Comparison of ENCODE assay signal across 8 cellular contexts in genomic region chr6:44237021-44237812, GRCh38. TPM values are rescaled to one million over a fixed set of nuclear protein-coding genes. Genes with fewer than 3 reads are reported as not detected.
DNase-seq lines count a peak whose midpoint lies in the region; ATAC-seq, FAIRE-seq and TF ChIP-seq lines count a peak whose summit lies in the region.

No MANE protein-coding gene starts in this region.

- POLR2A ChIA-PET in HEK293 (lab: Yijun Ruan, JAX): interaction anchor here (0.6 to 1.4 kb wide), 10 partner anchors 9 to 141 kb away, joined by 3 to 36 read pairs (median 5); partner anchors contain the start of genes HSP90AB1, MRPL14, SLC29A1 and TMEM63B
- POLR2A ChIA-PET in SK-N-SH (lab: Yijun Ruan, JAX): interaction anchor here (0.6 to 2.7 kb wide), 3 partner anchors 10 to 64 kb away, joined by 3 to 27 read pairs (median 4); partner anchors contain the start of gene HSP90AB1

- peak; percentile 86 for FAIRE-seq in urothelium cell line (lab: Jason Lieb, UNC)

- CTCF ChIA-PET in HEK293 (lab: Yijun Ruan, JAX) (interaction anchor here (0.5 to 7.8 kb wide), 38 partner anchors 9 to 468 kb away, joined by 3 to 148 read pairs (median 4); partner anchors contain the start of genes AARS2, HSP90AB1, MYMX and SLC29A1), SK-N-SH (lab: Yijun Ruan, JAX) (interaction anchor here (0.6 to 8.5 kb wide), 32 partner anchors 8 to 184 kb away, joined by 3 to 224 read pairs (median 4); partner anchors contain the start of genes HSP90AB1, MYMX, SLC29A1 and SLC35B2)

- ATAC-seq in Right ventricle myocardium superior (ENCODE audit: poor library complexity): peak; percentile 80

- H3K9me3 ChIP-seq in HEK293 (ENCODE audit: control insufficient read depth, insufficient read depth, low read depth, low read length): no peaks in the 10 kb centered on the region
- no peaks in the 10 kb centered on the region for H3K9me3 ChIP-seq in SK-N-SH
- H3K9me3 ChIP-seq in adipocyte (ENCODE audit: control insufficient read depth, low read length): no peaks in the 10 kb centered on the region
- no peaks in the 10 kb centered on the region for H3K9me3 ChIP-seq in osteoblast (ENCODE audit: low read depth, low read length)

- H3K9ac ChIP-seq in SK-N-SH: peak overlapping the region; percentile 77
- peak overlapping the region; percentile 68 for H3K9ac ChIP-seq in adipocyte (ENCODE audit: low read length)

- H3K4me3 ChIP-seq in HEK293 (ENCODE audit: low read depth, low read length): peak overlapping the region; percentile 61
- peak overlapping the region; percentile 53 to 62 for H3K4me3 ChIP-seq in SK-N-SH (ENCODE audit: low read depth in 2 of 2, low read length in 1 of 2)
- H3K4me3 ChIP-seq in adipocyte (ENCODE audit: low read length): peak overlapping the region; percentile 79
- H3K4me3 ChIP-seq in osteoblast (ENCODE audit: insufficient read depth, low read length): peak overlapping the region; percentile 78

- peak overlapping the region; percentile 59; the same call in 1 of the 2 replicates for H3K27ac ChIP-seq in HEK293 (ENCODE audit: extremely low read depth, low read depth, low read length)
- H3K27ac ChIP-seq in SK-N-SH (ENCODE audit: low read depth in 2 of 2, low read length in 1 of 2): peak overlapping the region; percentile 84 to 90
- H3K27ac ChIP-seq in osteoblast (ENCODE audit: low read depth, low read length): peak overlapping the region; percentile 60

- H3F3A ChIP-seq in SK-N-SH (replicated peaks; ENCODE audit: insufficient read depth): peaks cover 18% of the 10 kb centered on the region

- H2AFZ ChIP-seq in SK-N-SH (ENCODE audit: low read depth) (peak overlapping the region; percentile 49), osteoblast (ENCODE audit: low read length) (peak overlapping the region; percentile 93)

- TF ChIP-seq RAD21 in SK-N-SH (IDR thresholded peaks at IDR 0.05; ENCODE audit: low read length): no peak

- H3K4me1 ChIP-seq in HEK293 (ENCODE audit: control insufficient read depth, insufficient read depth, low read length): peaks cover 4% of the 10 kb centered on the region; the same call in 1 of the 2 replicates
- H3K4me1 ChIP-seq in SK-N-SH (ENCODE audit: control insufficient read depth in 1 of 2, insufficient read depth in 2 of 2, low read depth in 1 of 2, low read length in 1 of 2): peaks cover 26 to 52% of the 10 kb centered on the region in 2 experiments
- H3K4me1 ChIP-seq in adipocyte (ENCODE audit: control insufficient read depth, insufficient read depth, low read length): peaks cover 58% of the 10 kb centered on the region
- H3K4me1 ChIP-seq in osteoblast (ENCODE audit: insufficient read depth, low read length): peaks cover 39% of the 10 kb centered on the region

- no peaks in the 10 kb centered on the region for H3K9me2 ChIP-seq in SK-N-SH

- 38% methylated on average over 15 of the region's 22 CpGs for whole genome bisulfite sequencing in SK-N-SH (ENCODE audit: low lambda C conversion rate)

- no peaks in the 10 kb centered on the region for H3K79me2 ChIP-seq in SK-N-SH (ENCODE audit: insufficient read depth)
- no peaks in the 10 kb centered on the region for H3K79me2 ChIP-seq in osteoblast (ENCODE audit: insufficient read depth, low read length)

- H3K36me3 ChIP-seq in HEK293 (ENCODE audit: control insufficient read depth in 2 of 2, insufficient read depth in 1 of 2, low read length in 2 of 2) (peaks cover 5 to 35% of the 10 kb centered on the region in 2 experiments; a peak in 2 of 3 replicates), SK-N-SH (replicated peaks in 1 of 2; ENCODE audit: control insufficient read depth in 1 of 2, insufficient read depth in 2 of 2, low read length in 1 of 2) (peaks cover 0 to under 1% of the 10 kb centered on the region in 2 experiments), adipocyte (ENCODE audit: control insufficient read depth, insufficient read depth, low read length, severe bottlenecking) (peaks cover 17% of the 10 kb centered on the region), osteoblast (ENCODE audit: insufficient read depth, low read length) (peaks cover 2% of the 10 kb centered on the region)

- H3K27me3 ChIP-seq in SK-N-SH (ENCODE audit: insufficient read depth): no peaks in the 10 kb centered on the region
- H3K27me3 ChIP-seq in adipocyte (replicated peaks; ENCODE audit: control insufficient read depth, insufficient read depth, low read length): no peaks in the 10 kb centered on the region
- no peaks in the 10 kb centered on the region for H3K27me3 ChIP-seq in osteoblast (ENCODE audit: insufficient read depth, low read length)

- intact Hi-C loops in Right ventricle myocardium superior (cut with DNase I): loop anchor here (5.0 kb wide), 1 partner anchor 65 kb away; no protein-coding TSS in a partner anchor

- peak overlapping the region; percentile 81 for H3K4me2 ChIP-seq in SK-N-SH
- H3K4me2 ChIP-seq in osteoblast (ENCODE audit: insufficient read depth, low read length): peak overlapping the region; percentile 92

- no peak for TF ChIP-seq CTCF in HEK293 (tag by site-specific recombination; IDR thresholded peaks at IDR 0.05)
- TF ChIP-seq CTCF in SK-N-SH (IDR thresholded peaks at IDR 0.05): no peak
- no peak for TF ChIP-seq CTCF in osteoblast (IDR thresholded peaks at IDR 0.05; ENCODE audit: extremely low read depth, low read depth, low read length)

- TF ChIP-seq EP300 in SK-N-SH (IDR thresholded peaks at IDR 0.05; ENCODE audit: borderline replicate concordance in 1 of 2, low read depth in 1 of 2, low read length in 1 of 2): peak in 1 of 2 experiments; percentile 60; a peak in 1 of 4 replicates

- DNase-seq in EL (peak; percentile 99), NCI-H1048 (lab: John Stamatoyannopoulos, UW) (peak; percentile 63), SK-N-SH (peak; percentile 86), adipocyte (ENCODE audit: low read depth) (peak; percentile 95), Right ventricle myocardium superior (peak; percentile 93), osteoblast (ENCODE audit: insufficient read length, low spot score, missing footprints) (peak; percentile 99), urothelium cell line (ENCODE audit: low spot score) (peak; percentile 95)

- H4K20me1 ChIP-seq in SK-N-SH (ENCODE audit: insufficient read depth) (no peaks in the 10 kb centered on the region), osteoblast (ENCODE audit: insufficient read depth, low read length) (no peaks in the 10 kb centered on the region)

TF ChIP-seq in HEK293, 187 proteins besides CTCF, POLR2A, EP300 and RAD21 (continues in another document):
- peak; percentile 70 for TF ChIP-seq ZBTB20 (tag by site-specific recombination; IDR thresholded peaks at IDR 0.05)

TF ChIP-seq in SK-N-SH, 30 proteins besides CTCF, POLR2A, EP300 and RAD21 (continues in another document):
- peak; percentile 61; the same call in 1 of the 2 replicates for TF ChIP-seq ZBTB33 (IDR thresholded peaks at IDR 0.05; ENCODE audit: borderline replicate concordance, low read depth)
- no peak for TF ChIP-seq CHD2 (IDR thresholded peaks at IDR 0.05; ENCODE audit: low read length, partially characterized antibody)
- no peak for TF ChIP-seq EZH2phosphoT487 (IDR thresholded peaks at IDR 0.05; ENCODE audit: borderline replicate concordance, low read depth)
- 0 out of 2 replicates have a peak, but pooled peaks have one; percentile 6 for TF ChIP-seq RCOR1 (IDR thresholded peaks at IDR 0.05; ENCODE audit: low read length)
- no peak for TF ChIP-seq NRF1 (IDR thresholded peaks at IDR 0.05; ENCODE audit: low read depth, low read length)
- no peak for TF ChIP-seq GATA2 (CRISPR knock-in tag; IDR thresholded peaks at IDR 0.05)
- TF ChIP-seq TEAD4 (IDR thresholded peaks at IDR 0.05; ENCODE audit: borderline replicate concordance, insufficient read depth): no peak

RNA-seq across cellular contexts. Expression of gene HSP90AB1, which starts 9.7 kb away (rescaled TPM):
- 843 and 1,069 TPM in 2 replicates for polyA plus RNA-seq in SK-N-SH (2012; rRNA removed)
- 915 and 1,057 TPM in 2 replicates for polyA plus RNA-seq in SK-N-SH (2012; cell fraction: cytosol; rRNA removed)
- polyA plus RNA-seq in SK-N-SH (2012; cell fraction: nucleus; rRNA removed): 744 and 797 TPM in 2 replicates
- total RNA-seq in Right ventricle myocardium superior (853 TPM), osteoblast (676 and 702 TPM in 2 replicates)

RNA-seq across cellular contexts. Expression of gene SLC29A1, which starts 13.8 kb away (rescaled TPM):
- polyA plus RNA-seq in SK-N-SH (2012; rRNA removed): 44.5 and 49.7 TPM in 2 replicates
- 23.7 and 34.3 TPM in 2 replicates for polyA plus RNA-seq in SK-N-SH (2012; cell fraction: cytosol; rRNA removed)
- polyA plus RNA-seq in SK-N-SH (2012; cell fraction: nucleus; rRNA removed): 72.9 and 74.9 TPM in 2 replicates
- 181 TPM for total RNA-seq in Right ventricle myocardium superior
- 8.0 and 10.0 TPM in 2 replicates for total RNA-seq in osteoblast

RNA-seq across cellular contexts. Expression of gene SLC35B2, which starts 20.1 kb away (rescaled TPM):
- 125 and 163 TPM in 2 replicates for polyA plus RNA-seq in SK-N-SH (2012; rRNA removed)
- 69.7 and 109 TPM in 2 replicates for polyA plus RNA-seq in SK-N-SH (2012; cell fraction: cytosol; rRNA removed)
- 108 and 123 TPM in 2 replicates for polyA plus RNA-seq in SK-N-SH (2012; cell fraction: nucleus; rRNA removed)
- total RNA-seq in Right ventricle myocardium superior (19.4 TPM), osteoblast (86.0 and 94.1 TPM in 2 replicates)

RNA-seq across cellular contexts. Expression of gene MYMX, which starts 20.5 kb away (rescaled TPM):
- 0.13 TPM in 1 of 2 replicates, not detected in the other for polyA plus RNA-seq in SK-N-SH (2012; rRNA removed)
- polyA plus RNA-seq in SK-N-SH (2012; cell fraction: cytosol; rRNA removed): not detected in 2 replicates
- not detected in 2 replicates for polyA plus RNA-seq in SK-N-SH (2012; cell fraction: nucleus; rRNA removed)
- total RNA-seq in Right ventricle myocardium superior: 0.56 TPM
- total RNA-seq in osteoblast: not detected in 2 replicates

RNA-seq across cellular contexts. Expression of gene NFKBIE, which starts 28.1 kb away (rescaled TPM):
- 5.8 and 6.4 TPM in 2 replicates for polyA plus RNA-seq in SK-N-SH (2012; rRNA removed)
- polyA plus RNA-seq in SK-N-SH (2012; cell fraction: cytosol; rRNA removed): 4.0 and 4.4 TPM in 2 replicates
- polyA plus RNA-seq in SK-N-SH (2012; cell fraction: nucleus; rRNA removed): 7.8 and 12.0 TPM in 2 replicates
- 3.7 TPM for total RNA-seq in Right ventricle myocardium superior
- total RNA-seq in osteoblast: 3.2 and 4.7 TPM in 2 replicates

Comparison
In these comparisons a context has a peak if more than half of its experiments do, and no peak if none do; other contexts are left out.
1. Peak in every context shown above with its lines: DNase-seq, ATAC-seq, H3K4me3 ChIP-seq and H3K27ac ChIP-seq.
2. RNA of gene SLC29A1, which starts 13.8 kb away (total RNA-seq): 181 TPM in Right ventricle myocardium superior (single experiment); 8.0 to 10.0 TPM in osteoblast; every median in the first group is over 10 times any median in the second.